ENCODE assay signal across 8 cellular contexts in genomic region chr1:168227620-168228019, GRCh38.
DNase-seq lines count a peak whose midpoint lies in the region; ATAC-seq lines count a peak whose summit lies in the region.

No MANE protein-coding gene starts in this region.

- peaks cover 4% of the 10 kb centered on the region for H3K27me3 Mint-ChIP-seq in activated T-cell treated with anti-CD3 and anti-CD28 coated beads, Interleukin-2, amount 50 U/mL, for 24 hours
- peaks cover 0 to 5% of the 10 kb centered on the region in 2 donors for H3K27me3 Mint-ChIP-seq in stimulated activated naive B cell treated with anti-CD40 and anti-IgM and Interleukin-4, amounts not matched to agents 10 μg/mL and 1 μg/mL and 100 μg/mL, for 72 hours

- no peak for DNase-seq in activated T-cell treated with anti-CD3 and anti-CD28 coated beads, Interleukin-2, amount 50 U/mL, for 24 hours
- DNase-seq in activated T-cell treated with anti-CD3 and anti-CD28 coated beads for 4 hours: no peak
- DNase-seq in NCI-H526 (lab: John Stamatoyannopoulos, UW): peak; percentile 70 to 76
- DNase-seq in epithelial cell of prostate (ENCODE audit: low read depth, low spot score): no peak
- no peak for DNase-seq in stimulated activated naive B cell treated with anti-CD40 and anti-IgM and Interleukin-4, amounts not matched to agents 10 μg/mL and 1 μg/mL and 100 μg/mL, for 72 hours
- DNase-seq in HPDE6-E6E7 (ENCODE audit: extremely low spot score): no peak
- no peak for DNase-seq in SIG-M5 (lab: John Stamatoyannopoulos, UW)
- no peak for DNase-seq in ecto neural progenitor cell (ENCODE audit: low spot score)

- H3K9me3 Mint-ChIP-seq in activated T-cell treated with anti-CD3 and anti-CD28 coated beads, Interleukin-2, amount 50 U/mL, for 24 hours: no peaks in the 10 kb centered on the region
- H3K9me3 Mint-ChIP-seq in stimulated activated naive B cell treated with anti-CD40 and anti-IgM and Interleukin-4, amounts not matched to agents 10 μg/mL and 1 μg/mL and 100 μg/mL, for 72 hours: no peaks in the 10 kb centered on the region

- peak overlapping the region; percentile 95 for H3K27ac Mint-ChIP-seq in activated T-cell treated with anti-CD3 and anti-CD28 coated beads, Interleukin-2, amount 50 U/mL, for 24 hours
- peak overlapping the region; percentile 88 for H3K27ac Mint-ChIP-seq in stimulated activated naive B cell treated with anti-CD40 and anti-IgM and Interleukin-4, amounts not matched to agents 10 μg/mL and 1 μg/mL and 100 μg/mL, for 72 hours

- peak overlapping the region; percentile 87 for H3K4me3 Mint-ChIP-seq in activated T-cell treated with anti-CD3 and anti-CD28 coated beads, Interleukin-2, amount 50 U/mL, for 24 hours
- peak overlapping the region; percentile 94 to 95 for H3K4me3 Mint-ChIP-seq in stimulated activated naive B cell treated with anti-CD40 and anti-IgM and Interleukin-4, amounts not matched to agents 10 μg/mL and 1 μg/mL and 100 μg/mL, for 72 hours

- H3K4me1 Mint-ChIP-seq in activated T-cell treated with anti-CD3 and anti-CD28 coated beads, Interleukin-2, amount 50 U/mL, for 24 hours (ENCODE audit: low read depth): peaks cover 59% of the 10 kb centered on the region
- peaks cover 40 to 55% of the 10 kb centered on the region in 2 donors for H3K4me1 Mint-ChIP-seq in stimulated activated naive B cell treated with anti-CD40 and anti-IgM and Interleukin-4, amounts not matched to agents 10 μg/mL and 1 μg/mL and 100 μg/mL, for 72 hours

- H3K36me3 Mint-ChIP-seq in activated T-cell treated with anti-CD3 and anti-CD28 coated beads, Interleukin-2, amount 50 U/mL, for 24 hours (ENCODE audit: low read depth): peaks cover 58% of the 10 kb centered on the region
- H3K36me3 Mint-ChIP-seq in stimulated activated naive B cell treated with anti-CD40 and anti-IgM and Interleukin-4, amounts not matched to agents 10 μg/mL and 1 μg/mL and 100 μg/mL, for 72 hours: peaks cover 17 to 40% of the 10 kb centered on the region in 2 donors

- peak overlapping the region; percentile 54 for H3K27ac ChIP-seq in epithelial cell of prostate

- ATAC-seq in stimulated activated naive B cell treated with anti-CD40 and anti-IgM and Interleukin-4, amounts not matched to agents 10 μg/mL and 1 μg/mL and 100 μg/mL, for 72 hours (replicated peaks): no peak

Comparison
In these comparisons a context has a peak if more than half of its experiments do, and no peak if none do; other contexts are left out.
1. DNase-seq: peak in NCI-H526 (2 of 2); none in activated T-cell treated with anti-CD3 and anti-CD28 coated beads, Interleukin-2, amount 50 U/mL, for 24 hours (single experiment), activated T-cell treated with anti-CD3 and anti-CD28 coated beads for 4 hours (single experiment), epithelial cell of prostate (single experiment), stimulated activated naive B cell treated with anti-CD40 and anti-IgM and Interleukin-4, amounts not matched to agents 10 μg/mL and 1 μg/mL and 100 μg/mL, for 72 hours (single experiment), HPDE6-E6E7 (single experiment), SIG-M5 (single experiment) and ecto neural progenitor cell (single experiment).